Comparison of ENCODE assay signal across 12 cellular contexts in the genomic region with DNA sequence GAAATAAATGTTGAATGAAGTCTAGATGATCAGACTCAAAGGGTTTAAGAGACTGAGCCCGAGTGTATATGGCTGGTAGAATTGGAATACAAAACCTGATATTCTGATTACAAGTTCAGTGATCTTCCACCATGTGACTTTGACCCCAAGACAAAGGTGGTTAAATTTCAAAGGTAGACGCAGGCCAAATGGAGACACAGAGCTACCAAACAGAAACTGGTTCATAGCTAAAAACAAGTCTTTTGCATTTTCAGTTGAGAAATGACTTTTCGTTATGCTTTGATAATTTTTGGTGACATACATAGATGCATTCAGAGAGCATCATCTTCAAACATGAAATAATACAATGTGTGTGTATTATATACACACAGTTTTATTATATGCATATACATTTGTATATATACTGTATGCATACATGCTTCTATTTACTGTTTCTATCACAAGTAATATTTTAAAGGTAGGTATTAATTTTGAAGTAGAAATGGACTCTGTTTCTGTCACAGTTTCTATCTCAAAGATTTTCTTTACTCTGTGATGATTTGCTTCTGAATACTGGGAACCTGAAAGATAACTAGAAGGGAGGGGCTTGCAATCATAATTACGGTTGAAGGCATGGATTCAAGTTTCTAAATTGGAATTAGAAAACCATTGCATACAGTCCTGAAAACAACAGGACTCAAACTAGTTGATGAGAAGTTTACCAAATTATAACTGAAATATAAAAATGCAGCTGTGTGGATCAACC.
A peak's percentile ranks its signal among the peaks of the same experiment; 100 is the strongest.
DNase-seq lines count a peak whose midpoint lies in the region; ATAC-seq and TF ChIP-seq lines count a peak whose summit lies in the region.
"Had no signal": no experiment of that assay in that cellular context is flagged by ENCODE, and none has a peak within 500 bp of the region (broad histone marks: within the 10 kb centered on the region; RNA-seq: fewer than 3 reads in every experiment).

No MANE protein-coding gene starts in this region.

- DNase-seq in stimulated activated naive B cell treated with anti-CD40 and anti-IgM and Interleukin-4, amounts not matched to agents 10 μg/mL and 1 μg/mL and 100 μg/mL, for 72 hours: no peak
- no peak for DNase-seq in MG63
- DNase-seq in NCI-H128 (lab: John Stamatoyannopoulos, UW; ENCODE audit: unreplicated experiment): no peak
- DNase-seq in left ventricle myocardium inferior: no peak
- DNase-seq: activated CD4-positive, alpha-beta memory T cell treated with anti-CD3 and anti-CD28 coated beads for 36 hours; naive B cell; NK-92 treated with Interleukin-12 subunit alpha and Interleukin-12 subunit beta, amount 100 ng/mL, for 24 hours; T-helper 1 cell had no signal

- no peak overlapping the region for H3K4me3 Mint-ChIP-seq in stimulated activated naive B cell treated with anti-CD40 and anti-IgM and Interleukin-4, amounts not matched to agents 10 μg/mL and 1 μg/mL and 100 μg/mL, for 72 hours
- H3K4me3 Mint-ChIP-seq: activated CD4-positive, alpha-beta memory T cell treated with anti-CD3 and anti-CD28 coated beads for 36 hours; activated naive CD4-positive, alpha-beta T cell treated with anti-CD3 and anti-CD28 coated beads, Interleukin-2, amount 50 U/mL, for 24 hours had no signal

- no peak overlapping the region for H3K4me3 ChIP-seq in MG63
- no peak overlapping the region for H3K4me3 ChIP-seq in left ventricle myocardium inferior

- intact Hi-C loops in left ventricle myocardium inferior (cut with micrococcal nuclease): loop anchor here (10.0 kb wide), 1 partner anchor 1741 kb away; no protein-coding TSS in a partner anchor

- H3K9me3 Mint-ChIP-seq in stimulated activated naive B cell treated with anti-CD40 and anti-IgM and Interleukin-4, amounts not matched to agents 10 μg/mL and 1 μg/mL and 100 μg/mL, for 72 hours: no peaks in the 10 kb centered on the region
- H3K9me3 Mint-ChIP-seq: activated CD4-positive, alpha-beta memory T cell treated with anti-CD3 and anti-CD28 coated beads for 36 hours; activated naive CD4-positive, alpha-beta T cell treated with anti-CD3 and anti-CD28 coated beads, Interleukin-2, amount 50 U/mL, for 24 hours; naive B cell had no signal

- H3K4me1 Mint-ChIP-seq in stimulated activated naive B cell treated with anti-CD40 and anti-IgM and Interleukin-4, amounts not matched to agents 10 μg/mL and 1 μg/mL and 100 μg/mL, for 72 hours: peaks cover 2 to 9% of the 10 kb centered on the region in 2 donors
- H3K4me1 Mint-ChIP-seq: activated naive CD4-positive, alpha-beta T cell treated with anti-CD3 and anti-CD28 coated beads, Interleukin-2, amount 50 U/mL, for 24 hours had no signal

- H3K27ac Mint-ChIP-seq in stimulated activated naive B cell treated with anti-CD40 and anti-IgM and Interleukin-4, amounts not matched to agents 10 μg/mL and 1 μg/mL and 100 μg/mL, for 72 hours: no peak overlapping the region
- H3K27ac Mint-ChIP-seq: activated CD4-positive, alpha-beta memory T cell treated with anti-CD3 and anti-CD28 coated beads for 36 hours; activated naive CD4-positive, alpha-beta T cell treated with anti-CD3 and anti-CD28 coated beads, Interleukin-2, amount 50 U/mL, for 24 hours; naive B cell had no signal

- no peaks in the 10 kb centered on the region for H3K36me3 Mint-ChIP-seq in stimulated activated naive B cell treated with anti-CD40 and anti-IgM and Interleukin-4, amounts not matched to agents 10 μg/mL and 1 μg/mL and 100 μg/mL, for 72 hours
- H3K36me3 Mint-ChIP-seq: activated CD4-positive, alpha-beta memory T cell treated with anti-CD3 and anti-CD28 coated beads for 36 hours; activated naive CD4-positive, alpha-beta T cell treated with anti-CD3 and anti-CD28 coated beads, Interleukin-2, amount 50 U/mL, for 24 hours; naive B cell had no signal

- H3K27ac ChIP-seq in left ventricle myocardium inferior (replicated peaks): no peak overlapping the region

- ATAC-seq in GM19035 (IDR thresholded peaks at IDR 0.05; ENCODE audit: unreplicated experiment) (peak; percentile 93), GM21723 (IDR thresholded peaks at IDR 0.05; ENCODE audit: unreplicated experiment) (peak; percentile 96), HG03097 (IDR thresholded peaks at IDR 0.05; ENCODE audit: low FRiP score, unreplicated experiment) (peak; percentile 93)
- peak; percentile 12 to 51 for ATAC-seq in stimulated activated naive B cell treated with anti-CD40 and anti-IgM and Interleukin-4, amounts not matched to agents 10 μg/mL and 1 μg/mL and 100 μg/mL, for 72 hours (replicated peaks)

- no peaks in the 10 kb centered on the region for H3K9me3 ChIP-seq in MG63
- H3K9me3 ChIP-seq in left ventricle myocardium inferior (replicated peaks): no peaks in the 10 kb centered on the region

- peaks cover 0 to 3% of the 10 kb centered on the region in 2 donors for H3K27me3 Mint-ChIP-seq in stimulated activated naive B cell treated with anti-CD40 and anti-IgM and Interleukin-4, amounts not matched to agents 10 μg/mL and 1 μg/mL and 100 μg/mL, for 72 hours
- H3K27me3 Mint-ChIP-seq: activated naive CD4-positive, alpha-beta T cell treated with anti-CD3 and anti-CD28 coated beads, Interleukin-2, amount 50 U/mL, for 24 hours; naive B cell had no signal

- H3K27me3 ChIP-seq in MG63: no peaks in the 10 kb centered on the region
- no peaks in the 10 kb centered on the region for H3K27me3 ChIP-seq in left ventricle myocardium inferior (ENCODE audit: low read depth)

- H3K4me1 ChIP-seq in left ventricle myocardium inferior: no peaks in the 10 kb centered on the region

- TF ChIP-seq CTCF in left ventricle myocardium inferior (IDR thresholded peaks at IDR 0.05; ENCODE audit: borderline replicate concordance): no peak

- no peaks in the 10 kb centered on the region for H3K36me3 ChIP-seq in MG63
- H3K36me3 ChIP-seq in left ventricle myocardium inferior: no peaks in the 10 kb centered on the region

Comparison
In these comparisons a context has a peak if more than half of its experiments do, and no peak if none do; other contexts are left out.
1. ATAC-seq: peak in every context shown above with its lines; median percentile 96 in GM21723; 93 in GM19035; 93 in HG03097; 32 in stimulated activated naive B cell treated with anti-CD40 and anti-IgM and Interleukin-4, amounts not matched to agents 10 μg/mL and 1 μg/mL and 100 μg/mL, for 72 hours.